14 cellular contexts compared by ENCODE assay signal in genomic region chr18:50320719-50321118, GRCh38. TPM values are rescaled to one million over a fixed set of nuclear protein-coding genes. Genes with fewer than 3 reads are reported as not detected.
DNase-seq lines count a peak whose midpoint lies in the region; ATAC-seq and TF ChIP-seq lines count a peak whose summit lies in the region.
"Had no signal": no experiment of that assay in that cellular context is flagged by ENCODE, and none has a peak within 500 bp of the region (broad histone marks: within the 10 kb centered on the region; RNA-seq: fewer than 3 reads in every experiment).

No MANE protein-coding gene starts in this region.

- TF ChIP-seq CTCF in lower lobe of right lung (IDR thresholded peaks at IDR 0.05): no peak

- H3K4me3 Mint-ChIP-seq in activated naive CD8-positive, alpha-beta T cell treated with anti-CD3 and anti-CD28 coated beads, Interleukin-2, amount 50 U/mL, for 24 hours: peak overlapping the region; percentile 7

- intact Hi-C loops in lower lobe of right lung (cut with DNase I): no loop called here

- H3K4me3 ChIP-seq in lower lobe of right lung: no peak overlapping the region
- H3K4me3 ChIP-seq: cardiac muscle cell, thyroid gland had no signal

- H3K27me3 ChIP-seq in lower lobe of right lung (ENCODE audit: low read depth): peaks cover 16% of the 10 kb centered on the region
- H3K27me3 ChIP-seq: cardiac muscle cell, thyroid gland had no signal

- H3K9me3 Mint-ChIP-seq in activated naive CD8-positive, alpha-beta T cell treated with anti-CD3 and anti-CD28 coated beads, Interleukin-2, amount 50 U/mL, for 24 hours: no peaks in the 10 kb centered on the region

- no peaks in the 10 kb centered on the region for H3K36me3 Mint-ChIP-seq in activated naive CD8-positive, alpha-beta T cell treated with anti-CD3 and anti-CD28 coated beads, Interleukin-2, amount 50 U/mL, for 24 hours (ENCODE audit: low read depth)

- H3K4me1 ChIP-seq in lower lobe of right lung: no peaks in the 10 kb centered on the region
- H3K4me1 ChIP-seq: thyroid gland had no signal

- peaks cover 20% of the 10 kb centered on the region for H3K4me1 Mint-ChIP-seq in activated naive CD8-positive, alpha-beta T cell treated with anti-CD3 and anti-CD28 coated beads, Interleukin-2, amount 50 U/mL, for 24 hours

- H3K27me3 Mint-ChIP-seq in activated naive CD8-positive, alpha-beta T cell treated with anti-CD3 and anti-CD28 coated beads, Interleukin-2, amount 50 U/mL, for 24 hours: no peaks in the 10 kb centered on the region

- H3K27ac ChIP-seq in lower lobe of right lung: no peak overlapping the region
- H3K27ac ChIP-seq: cardiac muscle cell, thyroid gland had no signal

- H3K36me3 ChIP-seq in lower lobe of right lung: no peaks in the 10 kb centered on the region
- H3K36me3 ChIP-seq: cardiac muscle cell, thyroid gland had no signal

- no peaks in the 10 kb centered on the region for H3K9me3 ChIP-seq in lower lobe of right lung
- H3K9me3 ChIP-seq: thyroid gland had no signal

- ATAC-seq in GM18502 (IDR thresholded peaks at IDR 0.05; ENCODE audit: poor library complexity, unreplicated experiment): peak; percentile 73
- peak; percentile 89 for ATAC-seq in GM21390 (IDR thresholded peaks at IDR 0.05; ENCODE audit: unreplicated experiment)
- peak; percentile 74 for ATAC-seq in HG03342 (IDR thresholded peaks at IDR 0.05; ENCODE audit: unreplicated experiment)
- ATAC-seq in activated naive CD8-positive, alpha-beta T cell treated with anti-CD3 and anti-CD28 coated beads, Interleukin-2, amount 50 U/mL, for 24 hours: peak; percentile 28
- ATAC-seq in lower lobe of right lung: no peak

- no peak for DNase-seq in activated naive CD8-positive, alpha-beta T cell treated with anti-CD3 and anti-CD28 coated beads, Interleukin-2, amount 50 U/mL, for 24 hours
- DNase-seq in HK-2 (ENCODE audit: unreplicated experiment) (no peak), NCI-H526 treated with DMSO at 0.1 percent for 48 hours (lab: John Stamatoyannopoulos, UW) (no peak), lower lobe of right lung (no peak)
- no peak for DNase-seq in stimulated activated CD4-positive, alpha-beta T cell treated with anti-CD3 and anti-CD28 coated beads, Interleukin-4, amount 100 ng/mL, for 4 hours
- DNase-seq: kidney glomerular epithelial cell; NCI-H1048; NCI-H774; stimulated activated CD4-positive, alpha-beta T cell treated with anti-CD3 and anti-CD28 coated beads, Interleukin-1b, Interleukin-23, amount 100 ng/mL, for 48 hours; thyroid gland had no signal

- peak overlapping the region; percentile 61 for H3K27ac Mint-ChIP-seq in activated naive CD8-positive, alpha-beta T cell treated with anti-CD3 and anti-CD28 coated beads, Interleukin-2, amount 50 U/mL, for 24 hours

RNA-seq across cellular contexts. Expression of gene CXXC1, which starts 33.2 kb away (rescaled TPM):
- 60.2 TPM for total RNA-seq in lower lobe of right lung

RNA-seq across cellular contexts. Expression of gene MBD1, which starts 39.4 kb away (rescaled TPM):
- total RNA-seq in lower lobe of right lung: 64.1 TPM

RNA-seq across cellular contexts. Expression of gene SKA1, which starts 54.1 kb away (rescaled TPM):
- total RNA-seq in lower lobe of right lung: 1.2 TPM

RNA-seq across cellular contexts. Expression of gene CFAP53, which starts 54.4 kb away (rescaled TPM):
- 3.7 TPM for total RNA-seq in lower lobe of right lung

Comparison
In these comparisons a context has a peak if more than half of its experiments do, and no peak if none do; other contexts are left out.
1. ATAC-seq: peak in GM18502 (single experiment), GM21390 (single experiment), HG03342 (single experiment) and activated naive CD8-positive, alpha-beta T cell treated with anti-CD3 and anti-CD28 coated beads, Interleukin-2, amount 50 U/mL, for 24 hours (single experiment); none in lower lobe of right lung (0 of 2).